8 cellular contexts compared by ENCODE assay signal in the genomic region with DNA sequence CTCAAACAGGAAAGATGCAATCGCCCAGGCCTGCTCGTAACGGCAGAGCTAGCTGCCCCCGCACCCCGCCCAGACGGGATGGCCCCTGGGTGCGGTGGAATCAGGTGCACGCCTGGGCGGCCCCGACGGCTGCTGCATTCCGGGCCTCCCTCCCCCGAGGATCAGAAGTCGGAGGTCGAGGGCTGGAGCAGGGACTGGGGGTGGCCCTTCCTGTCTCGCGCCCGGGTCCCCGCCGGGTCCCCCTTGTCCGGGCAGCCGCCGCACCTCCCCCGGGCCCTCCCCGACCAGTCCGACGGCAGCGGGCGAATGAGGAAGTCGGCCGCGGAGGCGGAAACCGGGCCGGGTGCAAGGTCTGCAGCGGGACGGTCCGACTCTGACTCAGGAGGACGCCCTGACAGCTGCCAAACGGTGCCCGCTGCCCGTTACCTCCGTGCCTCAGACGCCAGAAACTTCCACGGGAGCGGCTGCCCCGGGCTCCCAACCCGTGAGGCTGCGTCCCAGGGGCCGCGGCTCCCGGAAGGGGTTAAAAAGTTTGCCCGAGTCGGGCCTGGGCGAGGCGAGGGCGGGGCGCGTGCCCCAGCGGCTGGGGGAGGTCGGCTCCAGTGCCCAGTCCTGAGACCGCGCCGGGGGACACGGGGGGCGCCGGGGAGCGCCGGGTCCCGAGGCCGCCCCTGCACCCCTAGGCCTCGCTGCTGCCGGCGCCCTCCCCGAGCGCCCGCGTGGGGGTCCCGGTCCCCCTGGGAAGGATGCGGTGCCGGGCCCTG. TPM values are rescaled to one million over a fixed set of nuclear protein-coding genes. Genes with fewer than 3 reads are reported as not detected.
DNase-seq lines count a peak whose midpoint lies in the region; ATAC-seq and TF ChIP-seq lines count a peak whose summit lies in the region.

No MANE protein-coding gene starts in this region.

- peak; percentile 50 for DNase-seq in Ammon's horn (ENCODE audit: low spot score)
- DNase-seq in activated CD4-positive, alpha-beta T cell treated with anti-CD3 and anti-CD28 coated beads, Interleukin-2, amount 50 U/mL, for 48 hours: peak; percentile 65 to 70
- no peak for DNase-seq in esophagus muscularis mucosa (ENCODE audit: extremely low spot score)
- DNase-seq in natural killer cell: peak; percentile 70
- DNase-seq in uterus: peak; percentile 55 to 57
- no peak for DNase-seq in GOT3 (lab: John Stamatoyannopoulos, UW)

- TF ChIP-seq CTCF in esophagus muscularis mucosa (IDR thresholded peaks at IDR 0.05) (no peak), natural killer cell (IDR thresholded peaks at IDR 0.05) (no peak), uterus (IDR thresholded peaks at IDR 0.05) (no peak)

- ATAC-seq in GM19023 (IDR thresholded peaks at IDR 0.05; ENCODE audit: unreplicated experiment) (peak; percentile 21), HG03571 (IDR thresholded peaks at IDR 0.05; ENCODE audit: unreplicated experiment) (peak; percentile 6), natural killer cell (peak; percentile 10 to 38 (median 11))

- TF ChIP-seq POLR2A in esophagus muscularis mucosa (IDR thresholded peaks at IDR 0.05; ENCODE audit: low read depth): no peak
- peak in 1 of 2 donors; percentile 15 for TF ChIP-seq POLR2A in uterus (IDR thresholded peaks at IDR 0.05)

- H3K4me3 Mint-ChIP-seq in natural killer cell: peak overlapping the region; percentile 96

- H3K27ac ChIP-seq in esophagus muscularis mucosa (replicated peaks in 1 of 4) (peak overlapping the region; percentile 95 to 100 (median 98)), uterus (peak overlapping the region; percentile 96 to 98)

- no peaks in the 10 kb centered on the region for H3K9me3 ChIP-seq in esophagus muscularis mucosa
- no peaks in the 10 kb centered on the region for H3K9me3 ChIP-seq in uterus

- peaks cover 41 to 47% of the 10 kb centered on the region in 2 donors for H3K4me1 Mint-ChIP-seq in natural killer cell

- 0% methylated on average over 7 of the region's 81 CpGs for WGBS in esophagus muscularis mucosa

- H3K27me3 ChIP-seq in esophagus muscularis mucosa: no peaks in the 10 kb centered on the region
- no peaks in the 10 kb centered on the region for H3K27me3 ChIP-seq in uterus

- peaks cover 24 to 59% (median 45%) of the 10 kb centered on the region in 4 donors for H3K4me1 ChIP-seq in esophagus muscularis mucosa
- H3K4me1 ChIP-seq in uterus: peaks cover 0 to 4% of the 10 kb centered on the region in 2 donors

- peak overlapping the region; percentile 97 for H3K27ac Mint-ChIP-seq in natural killer cell

- no peaks in the 10 kb centered on the region for H3K36me3 Mint-ChIP-seq in natural killer cell

- TF ChIP-seq EP300 in esophagus muscularis mucosa (IDR thresholded peaks at IDR 0.05): no peak

- no peaks in the 10 kb centered on the region for H3K9me3 Mint-ChIP-seq in natural killer cell

- H3K27me3 Mint-ChIP-seq in natural killer cell (ENCODE audit: low read depth in 2 of 2): no peaks in the 10 kb centered on the region

- H3K4me3 ChIP-seq in esophagus muscularis mucosa (peak overlapping the region; percentile 73 to 94 (median 84)), uterus (peak overlapping the region; percentile 86)

- peaks cover 0 to 11% (median 4%) of the 10 kb centered on the region in 4 donors for H3K36me3 ChIP-seq in esophagus muscularis mucosa
- H3K36me3 ChIP-seq in uterus: no peaks in the 10 kb centered on the region

- intact Hi-C loops in esophagus muscularis mucosa (cut with DNase I) (loop anchor here (2.0 to 5.0 kb wide), 2 partner anchors 56 to 80 kb away; no protein-coding TSS in a partner anchor), natural killer cell (cut with micrococcal nuclease) (loop anchor here (1.0 to 5.0 kb wide), 5 partner anchors 10 to 85 kb away; no protein-coding TSS in a partner anchor), uterus (cut with DNase I; ENCODE audit: low total_unique reads) (loop anchor here (5.0 to 10.0 kb wide), 2 partner anchors 55 to 68 kb away; no protein-coding TSS in a partner anchor)

RNA-seq across cellular contexts. Expression of a gene that starts 0.7 kb away (rescaled TPM):
- total RNA-seq in esophagus muscularis mucosa (100 to 1,000 TPM; 241 to 387 (median 358) TPM), natural killer cell (1,000 to 10,000 TPM in 1 of 3 donors, 100 to 1,000 TPM in 2; 803 to 1,038 (median 808) TPM), uterus (1,000 to 10,000 TPM in 1 of 4 donors, 100 to 1,000 TPM in 3; 215 to 1,171 (median 400) TPM)

Comparison
In these comparisons a context has a peak if more than half of its experiments do, and no peak if none do; other contexts are left out.
1. DNase-seq: peak in Ammon's horn (single experiment), activated CD4-positive, alpha-beta T cell treated with anti-CD3 and anti-CD28 coated beads, Interleukin-2, amount 50 U/mL, for 48 hours (2 of 2), natural killer cell (single experiment) and uterus (2 of 2); none in esophagus muscularis mucosa (single experiment) and GOT3 (single experiment).
2. Peak in every context shown above with its lines, with median percentiles within 50 percentile points of each other: ATAC-seq.